8 cellular contexts compared by ENCODE assay signal in the genomic region with DNA sequence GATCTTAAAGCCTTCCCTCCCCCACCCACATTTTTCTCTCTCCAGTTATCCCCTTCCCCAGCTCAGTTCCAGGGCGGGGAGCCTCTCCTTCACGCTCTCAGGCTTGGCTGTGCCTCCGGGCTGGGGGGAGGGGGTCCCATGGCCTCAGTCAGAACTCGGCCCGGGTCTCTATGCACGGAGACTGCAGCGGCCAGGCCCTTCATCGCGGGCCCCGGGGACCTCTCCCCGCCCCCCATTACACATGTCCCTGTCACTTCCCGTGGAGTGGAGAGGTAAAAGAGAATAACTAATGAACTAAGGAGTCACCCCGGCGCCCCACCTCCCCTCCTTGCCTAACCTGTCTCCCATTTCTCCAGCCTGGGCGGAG. TPM values are rescaled to one million over a fixed set of nuclear protein-coding genes. Genes with fewer than 3 reads are reported as not detected.
DNase-seq lines count a peak whose midpoint lies in the region; ATAC-seq and TF ChIP-seq lines count a peak whose summit lies in the region.

No MANE protein-coding gene starts in this region.

- H3K4me2 ChIP-seq in OCI-LY1 (ENCODE audit: low read length): peak overlapping the region; percentile 94; the same call in 1 of the 2 replicates

- no peaks in the 10 kb centered on the region for H4K20me1 ChIP-seq in OCI-LY1 (ENCODE audit: insufficient read depth, low read length)

- TF ChIP-seq CTCF in Calu3 (IDR thresholded peaks at IDR 0.05; ENCODE audit: unreplicated experiment) (no peak), OCI-LY1 (IDR thresholded peaks at IDR 0.05; ENCODE audit: low read length) (no peak), GM13977 (IDR thresholded peaks at IDR 0.05; ENCODE audit: extremely low read depth, insufficient read depth, missing control alignments) (no peak)

- peaks cover 66% of the 10 kb centered on the region for H3K36me3 Mint-ChIP-seq in Calu3 (ENCODE audit: insufficient read depth, unreplicated experiment)

- no peaks in the 10 kb centered on the region for H3K9me2 ChIP-seq in OCI-LY1 (ENCODE audit: low read depth, low read length)

- intact Hi-C loops in Calu3 (cut with micrococcal nuclease; ENCODE audit: unreplicated experiment): no loop called here

- no peak for DNase-seq in Calu3
- no peak for DNase-seq in GM13977 (ENCODE audit: low spot score)
- DNase-seq in NCI-H128 (lab: John Stamatoyannopoulos, UW; ENCODE audit: unreplicated experiment): no peak

- H3K27ac Mint-ChIP-seq in Calu3 (ENCODE audit: unreplicated experiment): peak overlapping the region; percentile 29

- no TSS peak for BruUV-seq in Calu3 (replicated peaks; lab: Mats Ljungman, UMichigan)

- in situ Hi-C loops in GM13977 (cut with MboI; ENCODE audit: low pct_unique_long_range_greater_than_20kb, low sequenced_read_pairs, unreplicated experiment): no loop called here

- no peaks in the 10 kb centered on the region for H3K9me3 ChIP-seq in OCI-LY1 (ENCODE audit: low read length)
- H3K9me3 ChIP-seq in esophagus (ENCODE audit: control insufficient read depth in 2 of 2, insufficient read depth in 1 of 2, low read depth in 1 of 2, low read length in 1 of 2): peaks cover 0 to 2% of the 10 kb centered on the region in 2 donors

- H3F3A ChIP-seq in OCI-LY1 (ENCODE audit: insufficient read depth, low read length): no peaks in the 10 kb centered on the region

- H3K27ac ChIP-seq in OCI-LY1 (ENCODE audit: low read depth, low read length, poor library complexity, severe bottlenecking) (peak overlapping the region; percentile 45), esophagus (ENCODE audit: low read depth in 2 of 2, low read length in 1 of 2) (peak overlapping the region; percentile 88 to 95), rectal smooth muscle tissue (ENCODE audit: low read depth, low read length) (peak overlapping the region; percentile 78)

- H2AFZ ChIP-seq in OCI-LY1 (ENCODE audit: low read length): no peak overlapping the region

- H3K9ac ChIP-seq in OCI-LY1 (ENCODE audit: low read length) (peak overlapping the region; percentile 85; the same call in 1 of the 2 replicates), rectal smooth muscle tissue (ENCODE audit: low read length) (no peak overlapping the region)

- H3K36me3 ChIP-seq in OCI-LY1 (ENCODE audit: insufficient read depth, low read length) (peaks cover 16% of the 10 kb centered on the region), esophagus (ENCODE audit: control insufficient read depth in 2 of 2, insufficient read depth in 2 of 2, low read length in 1 of 2) (peaks cover 0 to 3% of the 10 kb centered on the region in 2 donors), rectal smooth muscle tissue (ENCODE audit: control insufficient read depth, insufficient read depth, low read length) (peaks cover 4% of the 10 kb centered on the region)

- H3K27me3 Mint-ChIP-seq in Calu3 (ENCODE audit: unreplicated experiment): peaks cover 9% of the 10 kb centered on the region

- peaks cover 22% of the 10 kb centered on the region for H3K4me1 ChIP-seq in OCI-LY1 (ENCODE audit: insufficient read depth, low read length, severe bottlenecking)
- H3K4me1 ChIP-seq in esophagus (ENCODE audit: control insufficient read depth in 2 of 2, insufficient read depth in 2 of 2, low read length in 1 of 2): peaks cover 0 to 11% of the 10 kb centered on the region in 2 donors
- H3K4me1 ChIP-seq in rectal smooth muscle tissue (ENCODE audit: control insufficient read depth, insufficient read depth, low read length): no peaks in the 10 kb centered on the region

- CTCF ChIA-PET in Calu3 (lab: Charles Lee): no interaction called here

- H3K27me3 ChIP-seq in OCI-LY1 (ENCODE audit: insufficient read depth, low read length) (no peaks in the 10 kb centered on the region), esophagus (ENCODE audit: control insufficient read depth in 1 of 2, insufficient read depth in 2 of 2, low read length in 2 of 2) (no peaks in the 10 kb centered on the region), rectal smooth muscle tissue (ENCODE audit: control insufficient read depth, insufficient read depth, low read length) (no peaks in the 10 kb centered on the region)

- H3K4me3 Mint-ChIP-seq in Calu3 (ENCODE audit: low read depth, unreplicated experiment): peak overlapping the region; percentile 86

- no peaks in the 10 kb centered on the region for H3K9me3 Mint-ChIP-seq in Calu3 (ENCODE audit: low read depth, unreplicated experiment)

- H3K4me1 Mint-ChIP-seq in Calu3 (ENCODE audit: low read depth, unreplicated experiment): peaks cover 40% of the 10 kb centered on the region

- H3K4me3 ChIP-seq in OCI-LY1 (ENCODE audit: low read depth, low read length, poor library complexity, severe bottlenecking) (no peak overlapping the region), esophagus (ENCODE audit: low read depth in 1 of 2, low read length in 2 of 2) (no peak overlapping the region), rectal smooth muscle tissue (ENCODE audit: low read length) (no peak overlapping the region)

- H3K79me2 ChIP-seq in OCI-LY1 (ENCODE audit: insufficient read depth, low read length): no peaks in the 10 kb centered on the region

- WGBS in esophagus, 2 donors: 43 to 70% methylated on average over 15 of the region's 15 CpGs

- ATAC-seq in HG03025 (IDR thresholded peaks at IDR 0.05; ENCODE audit: low FRiP score, unreplicated experiment) (no peak), GM18858 (IDR thresholded peaks at IDR 0.05; ENCODE audit: unreplicated experiment) (no peak)

RNA-seq across cellular contexts. Expression of a gene that starts 0.8 kb away (rescaled TPM):
- 22.3 and 24.3 TPM in 2 replicates for total RNA-seq in Calu3 (2022)
- polyA plus RNA-seq in esophagus: 10 to 100 TPM; 12.2 to 14.2 TPM

RNA-seq across cellular contexts. Expression of a gene that starts 13.0 kb away (rescaled TPM):
- 1.9 and 2.7 TPM in 2 replicates for total RNA-seq in Calu3 (2022)
- under 1 TPM; 0.75 to 0.79 TPM for polyA plus RNA-seq in esophagus

RNA-seq across cellular contexts. Expression of a gene that starts 15.3 kb away (rescaled TPM):
- 222 and 273 TPM in 2 replicates for total RNA-seq in Calu3 (2022)
- 100 to 1,000 TPM; 267 to 453 TPM for polyA plus RNA-seq in esophagus

RNA-seq across cellular contexts. Expression of a gene that starts 24.5 kb away (rescaled TPM):
- 13.9 and 16.6 TPM in 2 replicates for total RNA-seq in Calu3 (2022)
- polyA plus RNA-seq in esophagus: 1 to 10 TPM; 6.0 to 6.3 TPM

RNA-seq across cellular contexts. Expression of a gene that starts 46.1 kb away (rescaled TPM):
- not detected in 2 replicates for total RNA-seq in Calu3 (2022)
- under 1 TPM; 0.11 to 0.24 TPM for polyA plus RNA-seq in esophagus
